ENCODE assay signal across 8 cellular contexts in the genomic region with DNA sequence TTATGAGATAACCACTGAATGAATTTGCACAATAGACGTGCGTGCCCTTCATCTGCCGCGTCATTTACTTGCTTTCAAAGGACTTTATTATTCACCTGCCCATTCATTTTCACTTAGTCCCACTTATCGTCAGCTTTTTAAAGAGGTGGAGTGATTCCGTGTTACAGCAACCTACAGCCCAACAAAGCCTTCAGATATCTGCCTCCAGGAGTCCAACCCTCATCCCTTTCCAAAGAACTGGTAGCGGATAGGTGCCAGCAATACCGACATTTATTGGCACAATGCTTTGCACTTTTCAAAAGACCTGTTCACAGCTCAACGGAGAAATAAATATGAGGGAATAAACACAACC. TPM values are rescaled to one million over a fixed set of nuclear protein-coding genes. Genes with fewer than 3 reads are reported as not detected.
A peak's percentile ranks its signal among the peaks of the same experiment; 100 is the strongest.
DNase-seq lines count a peak whose midpoint lies in the region; ATAC-seq and TF ChIP-seq lines count a peak whose summit lies in the region.

No MANE protein-coding gene starts in this region.

- peak overlapping the region; percentile 84 for H3K4me3 ChIP-seq in fibroblast of pulmonary artery (replicated peaks; ENCODE audit: low read depth, low read length)
- H3K4me3 ChIP-seq in parathyroid adenoma (ENCODE audit: low read depth, low read length) = peak overlapping the region; percentile 92

- no peaks in the 10 kb centered on the region for H3K27me3 ChIP-seq in parathyroid adenoma (ENCODE audit: control insufficient read depth, insufficient read depth, low read length)

- TF ChIP-seq CTCF in fibroblast of pulmonary artery (IDR thresholded peaks at IDR 0.05; ENCODE audit: low read length, missing control alignments) = no peak
- TF ChIP-seq CTCF in parathyroid adenoma (IDR thresholded peaks at IDR 0.05) = no peak

- peak overlapping the region; percentile 90 for H3K27ac Mint-ChIP-seq in T-helper 2 cell treated with Interferon-gamma antibody and Interleukin-4, amounts not matched to agents 5 μg/mL and 100 μg/mL, for 36 hours
- peak overlapping the region; percentile 94 for H3K27ac Mint-ChIP-seq in T-helper 17 cell

- H3K9me3 ChIP-seq in T-helper 17 cell (ENCODE audit: control insufficient read depth, low read length, poor library complexity, severe bottlenecking) (no peaks in the 10 kb centered on the region), parathyroid adenoma (ENCODE audit: control insufficient read depth, low read length) (no peaks in the 10 kb centered on the region)

- peaks cover 30% of the 10 kb centered on the region for H3K4me1 Mint-ChIP-seq in T-helper 2 cell treated with Interferon-gamma antibody and Interleukin-4, amounts not matched to agents 5 μg/mL and 100 μg/mL, for 36 hours (ENCODE audit: low read depth)
- H3K4me1 Mint-ChIP-seq in T-helper 17 cell = peaks cover 35% of the 10 kb centered on the region

- ATAC-seq in HG03103 (IDR thresholded peaks at IDR 0.05; ENCODE audit: low read depth, unreplicated experiment) (peak; percentile 0), T-helper 17 cell (peak; percentile 18), GM18520 (IDR thresholded peaks at IDR 0.05; ENCODE audit: unreplicated experiment) (no peak)

- peak overlapping the region; percentile 82 for H3K27ac ChIP-seq in parathyroid adenoma

- H3K36me3 ChIP-seq in parathyroid adenoma (ENCODE audit: control insufficient read depth, insufficient read depth, low read length) = no peaks in the 10 kb centered on the region

- peak overlapping the region; percentile 97 for H3K4me2 ChIP-seq in parathyroid adenoma (ENCODE audit: low read length)

- H3K9me3 Mint-ChIP-seq in T-helper 2 cell treated with Interferon-gamma antibody and Interleukin-4, amounts not matched to agents 5 μg/mL and 100 μg/mL, for 36 hours = no peaks in the 10 kb centered on the region

- peaks cover 25% of the 10 kb centered on the region for H3K36me3 Mint-ChIP-seq in T-helper 2 cell treated with Interferon-gamma antibody and Interleukin-4, amounts not matched to agents 5 μg/mL and 100 μg/mL, for 36 hours (ENCODE audit: low read depth)
- H3K36me3 Mint-ChIP-seq in T-helper 17 cell (ENCODE audit: low read depth) = no peaks in the 10 kb centered on the region

- peak overlapping the region; percentile 91 for H2AFZ ChIP-seq in parathyroid adenoma

- H3K4me1 ChIP-seq in parathyroid adenoma = no peaks in the 10 kb centered on the region

- H3K79me2 ChIP-seq in parathyroid adenoma = peaks cover 19% of the 10 kb centered on the region

- no peak for DNase-seq in T-helper 2 cell treated with Interferon-gamma antibody and Interleukin-4, amounts not matched to agents 5 μg/mL and 100 μg/mL, for 36 hours (ENCODE audit: low spot score)
- DNase-seq in T-helper 2 cell (no peak), T-helper 17 cell (no peak), fibroblast of pulmonary artery (ENCODE audit: low read depth) (no peak), HuH-7 (ENCODE audit: low spot score) (no peak)

- peaks cover 14% of the 10 kb centered on the region for H3K27me3 Mint-ChIP-seq in T-helper 2 cell treated with Interferon-gamma antibody and Interleukin-4, amounts not matched to agents 5 μg/mL and 100 μg/mL, for 36 hours (ENCODE audit: low read depth)
- H3K27me3 Mint-ChIP-seq in T-helper 17 cell = no peaks in the 10 kb centered on the region

- peak overlapping the region; percentile 54 for H3K9ac ChIP-seq in parathyroid adenoma

- H3K4me3 Mint-ChIP-seq in T-helper 2 cell treated with Interferon-gamma antibody and Interleukin-4, amounts not matched to agents 5 μg/mL and 100 μg/mL, for 36 hours = peak overlapping the region; percentile 91
- H3K4me3 Mint-ChIP-seq in T-helper 17 cell = peak overlapping the region; percentile 95

RNA-seq across cellular contexts. Expression of gene MTRF1L, which starts 0.8 kb away (rescaled TPM):
- total RNA-seq in T-helper 17 cell = 10 to 100 TPM in 1 of 2 donors, 1 to 10 TPM in 1; 9.5 to 14.8 TPM

RNA-seq across cellular contexts. Expression of gene FBXO5, which starts 20.4 kb away (rescaled TPM):
- 1 to 10 TPM; 4.5 to 5.9 TPM for total RNA-seq in T-helper 17 cell
